Comparison of ENCODE assay signal across 1 cellular context in the genomic region with DNA sequence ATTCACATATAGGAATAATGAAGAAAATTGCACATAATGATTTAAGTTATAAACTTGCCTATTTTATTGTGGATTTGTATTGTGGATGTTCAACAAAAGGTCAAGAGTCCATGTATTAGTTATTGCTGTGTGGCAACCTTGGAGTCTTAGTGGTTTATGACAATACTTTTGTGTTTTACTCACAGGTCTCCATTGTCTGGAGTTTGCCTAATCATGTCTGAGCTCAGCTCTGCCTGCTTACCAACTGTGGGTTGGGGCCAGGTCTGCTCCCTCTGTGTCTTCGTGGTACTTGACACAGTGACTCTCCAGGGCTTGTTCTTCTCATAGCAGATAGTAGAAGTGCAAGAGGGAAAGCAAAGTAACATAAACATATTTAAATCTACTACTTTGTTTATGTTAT.
TF ChIP-seq lines count a peak whose summit lies in the region.

No MANE protein-coding gene starts in this region.

TF ChIP-seq in WTC11, 78 proteins besides CTCF, POLR2A, EP300 and RAD21 (continued from another document):
- TF ChIP-seq MXD4 (CRISPR knock-in tag; IDR thresholded peaks at IDR 0.05; ENCODE audit: borderline replicate concordance) (no peak), EMX1 (CRISPR knock-in tag; IDR thresholded peaks at IDR 0.05) (no peak), USF1 (CRISPR knock-in tag; IDR thresholded peaks at IDR 0.05) (no peak), ZBTB21 (CRISPR knock-in tag; IDR thresholded peaks at IDR 0.05; ENCODE audit: borderline replicate concordance) (no peak), PRRX2 (CRISPR knock-in tag; IDR thresholded peaks at IDR 0.05) (no peak), TEAD4 (CRISPR knock-in tag; IDR thresholded peaks at IDR 0.05) (no peak)
- TF ChIP-seq, protein P1, sequence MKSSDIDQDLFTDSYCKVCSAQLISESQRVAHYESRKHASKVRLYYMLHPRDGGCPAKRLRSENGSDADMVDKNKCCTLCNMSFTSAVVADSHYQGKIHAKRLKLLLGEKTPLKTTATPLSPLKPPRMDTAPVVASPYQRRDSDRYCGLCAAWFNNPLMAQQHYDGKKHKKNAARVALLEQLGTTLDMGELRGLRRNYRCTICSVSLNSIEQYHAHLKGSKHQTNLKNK (CRISPR knock-in tag; IDR thresholded peaks at IDR 0.05): no peak
TF ChIP-seq in WTC11: peak in this region for 0.
